18 cellular contexts compared by ENCODE assay signal in genomic region chr10:10208156-10208555, GRCh38.
"Had no signal": no experiment of that assay in that cellular context is flagged by ENCODE, and none has a peak within 500 bp of the region (broad histone marks: within the 10 kb centered on the region; RNA-seq: fewer than 3 reads in every experiment).

No MANE protein-coding gene starts in this region.

- H3K4me3 ChIP-seq: breast epithelium, coronary artery, heart right ventricle, left lung, lower lobe of right lung, sigmoid colon had no signal

- DNase-seq: caudate nucleus; effector CD8-positive, alpha-beta T cell; heart right ventricle; hypothalamus; kidney glomerular epithelial cell; left lung; lower lobe of right lung; naive B cell; nephron progenitor cell; sigmoid colon; stimulated activated CD4-positive, alpha-beta T cell treated with anti-CD3 and anti-CD28 coated beads, Interleukin-4, amount 100 ng/mL, for 1 hour; stimulated activated naive CD4-positive, alpha-beta T cell; trophoblast cell had no signal

- ATAC-seq: esophagus mucosa, heart right ventricle had no signal

- FAIRE-seq: frontal cortex, islet of Langerhans had no signal
